In genomic region chr2:166337932-166338331, GRCh38 we compare ENCODE assay signal across 19 cellular contexts. TPM values are rescaled to one million over a fixed set of nuclear protein-coding genes. Genes with fewer than 3 reads are reported as not detected.
DNase-seq lines count a peak whose midpoint lies in the region; ATAC-seq, FAIRE-seq and TF ChIP-seq lines count a peak whose summit lies in the region.
"Had no signal": no experiment of that assay in that cellular context is flagged by ENCODE, and none has a peak within 500 bp of the region (broad histone marks: within the 10 kb centered on the region; RNA-seq: fewer than 3 reads in every experiment).

No MANE protein-coding gene starts in this region.

- H2BK12ac ChIP-seq in H1 (ENCODE audit: low read depth, low read length), result no peak overlapping the region

- no peaks in the 10 kb centered on the region for H3K9me3 ChIP-seq in H1 (ENCODE audit: insufficient read depth in 2 of 2, low read depth in 1 of 2, low read length in 1 of 2)
- H3K9me3 ChIP-seq in endodermal cell (ENCODE audit: control insufficient read depth, low read length), result no peaks in the 10 kb centered on the region
- H3K9me3 ChIP-seq: A549, BE2C, HAP-1 had no signal

- H3K14ac ChIP-seq in H1 (ENCODE audit: insufficient read length), result no peak overlapping the region

- no peak overlapping the region for H3K56ac ChIP-seq in H1 (replicated peaks; ENCODE audit: insufficient read length, low read depth, low read length)

- H3K4me3 Mint-ChIP-seq in endodermal cell, result no peak overlapping the region
- H3K4me3 Mint-ChIP-seq: CD4-positive, alpha-beta memory T cell; HFFc6 had no signal

- TF ChIP-seq EP300 in H1 (IDR thresholded peaks at IDR 0.05; ENCODE audit: borderline replicate concordance in 1 of 2, low read depth in 2 of 2, low read length in 2 of 2), result no peak

- H3K4me2 ChIP-seq in H1 (ENCODE audit: insufficient read depth in 1 of 2, low read depth in 2 of 2, low read length in 2 of 2), result no peak overlapping the region
- H3K4me2 ChIP-seq: A549 had no signal

- H3K4me1 ChIP-seq in H1 (replicated peaks in 1 of 4; ENCODE audit: control insufficient read depth in 3 of 4, insufficient read depth in 4 of 4, low read length in 3 of 4) (peaks cover 0 to 5% (median 4%) of the 10 kb centered on the region in 4 experiments; a peak in 2 of 7 replicates), endodermal cell (ENCODE audit: control insufficient read depth, insufficient read depth, low read length) (peaks cover 10% of the 10 kb centered on the region)

- no peaks in the 10 kb centered on the region for H3K36me3 ChIP-seq in H1 (ENCODE audit: control insufficient read depth in 2 of 4, insufficient read depth in 4 of 4, low read length in 3 of 4)
- no peaks in the 10 kb centered on the region for H3K36me3 ChIP-seq in endodermal cell (ENCODE audit: control insufficient read depth, insufficient read depth, low read length)
- H3K36me3 ChIP-seq: BE2C, HAP-1 had no signal

- no peak overlapping the region for H2BK15ac ChIP-seq in H1 (ENCODE audit: low read length)

- no peak overlapping the region for H2AK5ac ChIP-seq in H1 (ENCODE audit: low read depth, low read length)

- DNase-seq in NCI-H69 (lab: John Stamatoyannopoulos, UW) (peak; percentile 69), H1 (ENCODE audit: low read depth in 1 of 2, low spot score in 2 of 2) (no peak), iPS-NIHi11 (ENCODE audit: low spot score) (peak; percentile 7), endodermal cell (no peak), NCI-H2227 (lab: John Stamatoyannopoulos, UW; ENCODE audit: unreplicated experiment) (no peak)
- DNase-seq: BE2C; CD4-positive, alpha-beta memory T cell; DMS153; GF-D8; GOT3; HFFc6 had no signal

- no peak overlapping the region for H2BK120ac ChIP-seq in H1 (replicated peaks; ENCODE audit: low read depth, low read length)

- H3K4me3 ChIP-seq in H1 (ENCODE audit: extremely low read depth in 1 of 4, insufficient read depth in 2 of 4, low read depth in 3 of 4, low read length in 4 of 4) (no peak overlapping the region), endodermal cell (ENCODE audit: low read length) (no peak overlapping the region)
- H3K4me3 ChIP-seq: A549, HAP-1 had no signal

- no peak for FAIRE-seq in H1 (lab: Jason Lieb, UNC)
- FAIRE-seq: A549, D721Med, HepG2, HTR-8/SVneo had no signal

- no peak overlapping the region for H2BK20ac ChIP-seq in H1 (ENCODE audit: low read length)

- H3K4ac ChIP-seq in H1 (replicated peaks; ENCODE audit: insufficient read length, low read depth, low read length), result no peak overlapping the region

- H3K9ac ChIP-seq in H1 (replicated peaks in 1 of 4; ENCODE audit: extremely low read depth in 1 of 4, low read depth in 3 of 4, low read length in 3 of 4) (no peak overlapping the region), endodermal cell (ENCODE audit: extremely low read depth, low read length, poor library complexity, severe bottlenecking) (no peak overlapping the region)

- no peak overlapping the region for H3K18ac ChIP-seq in H1 (ENCODE audit: extremely low read depth, low read length)

- TF ChIP-seq RAD21 in H1 (IDR thresholded peaks at IDR 0.05 in 1 of 2, conservative IDR thresholded peaks at IDR 0.05 in 1 of 2; ENCODE audit: low read depth in 2 of 2, low read length in 2 of 2), result no peak

- no peak overlapping the region for H3K27ac Mint-ChIP-seq in endodermal cell
- H3K27ac Mint-ChIP-seq: CD4-positive, alpha-beta memory T cell; HFFc6 had no signal

- ATAC-seq in GM18505 (IDR thresholded peaks at IDR 0.05; ENCODE audit: unreplicated experiment), result no peak
- ATAC-seq in GM18867 (IDR thresholded peaks at IDR 0.05; ENCODE audit: unreplicated experiment), result no peak
- ATAC-seq: A549, HepG2 had no signal

- H4K20me1 ChIP-seq in H1 (replicated peaks in 1 of 2; ENCODE audit: control insufficient read depth in 1 of 2, insufficient read depth in 2 of 2, low read length in 2 of 2), result no peaks in the 10 kb centered on the region

- CTCF ChIA-PET in H1 (lab: Charles Lee; ENCODE audit: partially characterized antibody), result interaction anchor here (1.3 kb wide), 1 partner anchor 47 kb away, joined by 3 read pairs; no protein-coding TSS in a partner anchor

- no peaks in the 10 kb centered on the region for H3K79me2 ChIP-seq in H1 (ENCODE audit: control insufficient read depth in 1 of 2, insufficient read depth in 2 of 2, low read length in 2 of 2)

- no peaks in the 10 kb centered on the region for H3K9me3 Mint-ChIP-seq in endodermal cell
- H3K9me3 Mint-ChIP-seq: CD4-positive, alpha-beta memory T cell; HFFc6 had no signal

- H2BK5ac ChIP-seq in H1 (ENCODE audit: low read depth, low read length), result no peak overlapping the region

- H2AFZ ChIP-seq in H1 (ENCODE audit: low read length), result peak overlapping the region; percentile 60; the same call in 1 of the 2 replicates

- no peaks in the 10 kb centered on the region for H3K36me3 Mint-ChIP-seq in endodermal cell (ENCODE audit: low read depth)
- H3K36me3 Mint-ChIP-seq: CD4-positive, alpha-beta memory T cell had no signal

- H3K23me2 ChIP-seq in H1 (ENCODE audit: low read depth, low read length), result no peaks in the 10 kb centered on the region

- H3K27me3 Mint-ChIP-seq in endodermal cell (ENCODE audit: insufficient read depth), result no peaks in the 10 kb centered on the region
- H3K27me3 Mint-ChIP-seq: CD4-positive, alpha-beta memory T cell had no signal

- POLR2A ChIA-PET in H1 (lab: Charles Lee; ENCODE audit: partially characterized antibody), result interaction anchor here (0.6 kb wide), 1 partner anchor 226 kb away, joined by 6 read pairs; no protein-coding TSS in a partner anchor

- H3K27ac ChIP-seq in H1 (ENCODE audit: low read depth, low read length), result no peak overlapping the region
- H3K27ac ChIP-seq in endodermal cell (ENCODE audit: low read depth, low read length), result no peak overlapping the region
- H3K27ac ChIP-seq: A549, C4-2B had no signal

- TF ChIP-seq POLR2A in H1 (IDR thresholded peaks at IDR 0.05; ENCODE audit: control extremely low read depth in 1 of 2, low read depth in 2 of 2, low read length in 2 of 2) (no peak), GM18505 (IDR thresholded peaks at IDR 0.05; ENCODE audit: borderline replicate concordance, extremely low read depth, insufficient read depth, insufficient read length) (no peak)

- no peak for TF ChIP-seq CTCF in H1 (IDR thresholded peaks at IDR 0.05; ENCODE audit: control extremely low read depth in 1 of 3, insufficient read depth in 1 of 3, low read depth in 1 of 3, low read length in 3 of 3)
- TF ChIP-seq CTCF in endodermal cell (conservative IDR thresholded peaks at IDR 0.05), result no peak

- no peak overlapping the region for H3K23ac ChIP-seq in H1 (ENCODE audit: insufficient read length)

- H3K79me1 ChIP-seq in H1 (ENCODE audit: low read depth, low read length), result no peaks in the 10 kb centered on the region

- H4K91ac ChIP-seq in H1 (replicated peaks; ENCODE audit: insufficient read length, low read length), result no peak overlapping the region

- H3K27me3 ChIP-seq in H1 (replicated peaks in 1 of 4; ENCODE audit: control insufficient read depth in 3 of 4, extremely low read depth in 1 of 4, insufficient read depth in 3 of 4, low read length in 3 of 4) (no peaks in the 10 kb centered on the region), endodermal cell (ENCODE audit: control insufficient read depth, insufficient read depth, low read length, poor library complexity, severe bottlenecking) (no peaks in the 10 kb centered on the region)
- H3K27me3 ChIP-seq: BE2C had no signal

- peaks cover 19% of the 10 kb centered on the region for H3K4me1 Mint-ChIP-seq in endodermal cell
- H3K4me1 Mint-ChIP-seq: CD4-positive, alpha-beta memory T cell had no signal

- H4K5ac ChIP-seq in H1 (ENCODE audit: insufficient read length, low read depth, low read length), result no peak overlapping the region

- WGBS in H1 (ENCODE audit: extremely low coverage in 1 of 2, insufficient coverage in 1 of 2, insufficient read length in 1 of 2, insufficient replicate concordance in 2 of 2, low coverage in 1 of 2, low lambda C conversion rate in 2 of 2, missing lambda C conversion rate in 1 of 2), 2 experiments, result 85% methylated on average over 2 of the region's 2 CpGs; no CpG with 5 or more reads in 1 of the 2 experiments
- WGBS in endodermal cell (ENCODE audit: insufficient coverage in 1 of 2, insufficient read length in 1 of 2), 2 experiments, result 75 to 82% methylated on average over 1 to 2 of the region's 2 CpGs

- H4K8ac ChIP-seq in H1 (ENCODE audit: extremely low read depth, insufficient read depth, low read length), result no peak overlapping the region

TF ChIP-seq in H1, 55 proteins besides CTCF, POLR2A, EP300 and RAD21:
- TF ChIP-seq MAX (IDR thresholded peaks at IDR 0.05) (no peak), SP4 (IDR thresholded peaks at IDR 0.05; ENCODE audit: low read length) (no peak), JUN (IDR thresholded peaks at IDR 0.05; ENCODE audit: low read depth, low read length) (no peak), SIN3A (conservative IDR thresholded peaks at IDR 0.05 in 1 of 2, IDR thresholded peaks at IDR 0.05 in 1 of 2; ENCODE audit: low read depth in 1 of 2, low read length in 2 of 2) (no peak), TAF7 (optimal IDR thresholded peaks at IDR 0.05; ENCODE audit: borderline replicate concordance, low read depth, low read length) (no peak), SIRT6 (IDR thresholded peaks at IDR 0.05; ENCODE audit: low read length) (no peak), SIX5 (IDR thresholded peaks at IDR 0.05; ENCODE audit: low read depth, low read length) (no peak), RXRA (IDR thresholded peaks at IDR 0.05; ENCODE audit: insufficient read depth, low read depth, low read length) (no peak), CTBP2 (IDR thresholded peaks at IDR 0.05; ENCODE audit: borderline replicate concordance, insufficient read depth, insufficient read length, low read length) (no peak)
TF ChIP-seq in H1: peak in this region for 0.

RNA-seq across cellular contexts. Expression of gene SCN9A, which starts 37.8 kb away (rescaled TPM):
- 6.1 and 6.2 TPM in 2 replicates for total RNA-seq in H1 (2021; fragmentation: NEBNext Ultra II Directional; extraction: Animal tissue kit (Norgen Biotek cat#: 25700))
- polyA plus RNA-seq in H1 (2011; rRNA removed), result 1.6 and 2.0 TPM in 2 replicates
- polyA plus RNA-seq in H1 (2011; cell fraction: cytosol; rRNA removed), result 2.3 TPM
- 4.0 TPM for polyA plus RNA-seq in H1 (2011; cell fraction: nucleus; rRNA removed)
- polyA plus RNA-seq in H1 (2012, experiment 1 of 2), result 1.0 to 4.0 TPM (median 2.1 TPM) in 4 replicates
- 0.18 TPM for polyA plus RNA-seq in H1 (2012, experiment 2 of 2)
- 6.0 TPM for polyA plus RNA-seq in H1 (2013, experiment 1 of 2)
- polyA plus RNA-seq in H1 (2013, experiment 2 of 2), result 5.2 TPM
- 13.7 and 15.7 TPM in 2 replicates for polyA minus RNA-seq in H1 (2011; rRNA and poly(A)+ RNA removed)
- 4.3 TPM for polyA minus RNA-seq in H1 (2011; cell fraction: cytosol; rRNA and poly(A)+ RNA removed)
- 17.8 TPM for polyA minus RNA-seq in H1 (2011; cell fraction: nucleus; rRNA and poly(A)+ RNA removed)
- total RNA-seq in endodermal cell, result under 1 TPM; 0.13 to 0.35 TPM
- polyA plus RNA-seq in endodermal cell (2013, experiment 1 of 2), result 1.2 TPM
- 0.91 TPM for polyA plus RNA-seq in endodermal cell (2013, experiment 2 of 2)
- total RNA-seq: CD4-positive, alpha-beta memory T cell had no signal
- polyA plus RNA-seq: CD4-positive, alpha-beta memory T cell had no signal

Comparison
In these comparisons a context has a peak if more than half of its experiments do, and no peak if none do; other contexts are left out.
1. DNase-seq: peak in NCI-H69 (single experiment) and iPS-NIHi11 (single experiment); none in H1 (0 of 2), endodermal cell (single experiment) and NCI-H2227 (single experiment).